24 cellular contexts compared by ENCODE assay signal in genomic region chr19:13530720-13531119, GRCh38. TPM values are rescaled to one million over a fixed set of nuclear protein-coding genes. Genes with fewer than 3 reads are reported as not detected.
A peak's percentile ranks its signal among the peaks of the same experiment; 100 is the strongest.
DNase-seq lines count a peak whose midpoint lies in the region; ATAC-seq, FAIRE-seq and TF ChIP-seq lines count a peak whose summit lies in the region.
"Had no signal": no experiment of that assay in that cellular context is flagged by ENCODE, and none has a peak within 500 bp of the region (broad histone marks: within the 10 kb centered on the region; RNA-seq: fewer than 3 reads in every experiment).

No MANE protein-coding gene starts in this region.

- H3K4me1 Mint-ChIP-seq in WTC11 = peaks cover 5% of the 10 kb centered on the region
- H3K4me1 Mint-ChIP-seq: T-cell had no signal

- ATAC-seq in WTC11 = peak; percentile 44; the same call in 1 of the 2 replicates
- no peak for ATAC-seq in GM19397 (IDR thresholded peaks at IDR 0.05; ENCODE audit: unreplicated experiment)
- ATAC-seq in HG03457 (IDR thresholded peaks at IDR 0.05; ENCODE audit: unreplicated experiment) = no peak
- ATAC-seq: CD8-positive, alpha-beta T cell; T-cell had no signal

- no peak overlapping the region for H3K4me2 ChIP-seq in keratinocyte (ENCODE audit: control insufficient read depth, extremely low read depth, insufficient read depth, low read depth, low read length)
- H3K4me2 ChIP-seq: KMS-11 had no signal

- DNase-seq in NCI-H2227 (lab: John Stamatoyannopoulos, UW; ENCODE audit: unreplicated experiment) (peak; percentile 6), NCI-H2227 treated with DMSO at 0.1 percent for 48 hours (lab: John Stamatoyannopoulos, UW) (no peak), NCI-H1105 treated with DMSO at 0.1 percent for 48 hours (lab: John Stamatoyannopoulos, UW) (peak; percentile 11), WTC11 (ENCODE audit: low spot score) (no peak), keratinocyte (ENCODE audit: low read depth, low spot score) (no peak), NCI-H2171 treated with DMSO at 0.1 percent for 48 hours (lab: John Stamatoyannopoulos, UW) (no peak)
- DNase-seq: AML-193; C1 segment of cervical spinal cord; CD8-positive, alpha-beta T cell; NCI-H1092 treated with DMSO at 0.1 percent for 48 hours; NCI-H748 treated with DMSO at 0.1 percent for 48 hours; OCI-M1; SJCRH30; T-cell had no signal

- H3K4me3 Mint-ChIP-seq in WTC11 = no peak overlapping the region
- H3K4me3 Mint-ChIP-seq: CD8-positive, alpha-beta T cell; T-cell had no signal

- no peaks in the 10 kb centered on the region for H3K79me2 ChIP-seq in keratinocyte (ENCODE audit: control insufficient read depth, insufficient read depth, low read length)

- H3K36me3 Mint-ChIP-seq in WTC11 = no peaks in the 10 kb centered on the region
- H3K36me3 Mint-ChIP-seq: CD8-positive, alpha-beta T cell; T-cell had no signal

- H3K9ac ChIP-seq in keratinocyte (ENCODE audit: control insufficient read depth, extremely low read depth, insufficient read depth, low read length) = no peak overlapping the region
- H3K9ac ChIP-seq: KMS-11 had no signal

- H3K9me3 Mint-ChIP-seq in WTC11 = peaks cover 8% of the 10 kb centered on the region; the same call in 1 of the 2 replicates
- H3K9me3 Mint-ChIP-seq: CD8-positive, alpha-beta T cell had no signal

- TF ChIP-seq CTCF in WTC11 (IDR thresholded peaks at IDR 0.05) (no peak), keratinocyte (optimal IDR thresholded peaks at IDR 0.05 in 1 of 3, IDR thresholded peaks at IDR 0.05 in 1 of 3, conservative IDR thresholded peaks at IDR 0.05 in 1 of 3; ENCODE audit: extremely low read depth in 1 of 3, insufficient read depth in 2 of 3, low read length in 3 of 3) (no peak)

- dilution Hi-C loops in keratinocyte (cut with MboI; ENCODE audit: extremely low pct_ligation_motif_present, low sequenced_read_pairs) = no loop called here

- H3K27ac Mint-ChIP-seq in WTC11 = no peak overlapping the region
- H3K27ac Mint-ChIP-seq: CD8-positive, alpha-beta T cell; T-cell had no signal

- H3K4me3 ChIP-seq in keratinocyte (ENCODE audit: control insufficient read depth in 2 of 3, extremely low read depth in 1 of 3, insufficient read depth in 2 of 3, low read depth in 1 of 3, low read length in 3 of 3) = no peak overlapping the region
- H3K4me3 ChIP-seq: SJCRH30 had no signal

- no peak overlapping the region for H3K27ac ChIP-seq in keratinocyte (ENCODE audit: control insufficient read depth, insufficient read depth, low read length)
- H3K27ac ChIP-seq: HL-60, KMS-11, SJCRH30 had no signal

- H3K9me1 ChIP-seq in keratinocyte (ENCODE audit: control insufficient read depth, extremely low read depth, insufficient read depth, low read length) = no peaks in the 10 kb centered on the region

- peak; percentile 17 for FAIRE-seq in keratinocyte (lab: Jason Lieb, UNC)
- FAIRE-seq: G401.6, GM12892, GM19239, H54, RCC 7860 had no signal

- no peaks in the 10 kb centered on the region for H3K27me3 ChIP-seq in keratinocyte (ENCODE audit: control insufficient read depth, extremely low read depth, insufficient read depth, low read length)
- H3K27me3 ChIP-seq: SJCRH30 had no signal

- H3K9me3 ChIP-seq in keratinocyte (ENCODE audit: control insufficient read depth, low read depth, low read length) = no peaks in the 10 kb centered on the region
- H3K9me3 ChIP-seq: SJCRH30 had no signal

- H4K20me1 ChIP-seq in keratinocyte (ENCODE audit: control insufficient read depth, extremely low read depth, insufficient read depth, low read length) = no peaks in the 10 kb centered on the region

- CTCF ChIA-PET in WTC11 (lab: Charles Lee) = interaction anchor here (0.5 to 1.4 kb wide), 4 partner anchors 49 to 335 kb away, joined by 3 to 4 read pairs (median 4); no protein-coding TSS in a partner anchor

- H2AFZ ChIP-seq in keratinocyte (ENCODE audit: control insufficient read depth, low read length) = no peak overlapping the region

- H3K4me1 ChIP-seq in keratinocyte (ENCODE audit: control insufficient read depth, extremely low read depth, insufficient read depth, low read length) = no peaks in the 10 kb centered on the region
- H3K4me1 ChIP-seq: SJCRH30 had no signal

- POLR2A ChIA-PET in WTC11 (lab: Charles Lee) = interaction anchor here (0.7 kb wide), 1 partner anchor 8 kb away, joined by 3 read pairs; no protein-coding TSS in a partner anchor

- no peaks in the 10 kb centered on the region for H3K36me3 ChIP-seq in keratinocyte (ENCODE audit: control insufficient read depth in 2 of 2, extremely low read depth in 1 of 2, insufficient read depth in 2 of 2, low read length in 2 of 2)
- H3K36me3 ChIP-seq: SJCRH30 had no signal

- peaks cover 8% of the 10 kb centered on the region; the same call in 1 of the 2 replicates for H3K27me3 Mint-ChIP-seq in WTC11 (ENCODE audit: low read depth)

TF ChIP-seq in WTC11, 78 proteins besides CTCF, POLR2A, EP300 and RAD21 (continues in another document):
- TF ChIP-seq HMGA2 (CRISPR knock-in tag; IDR thresholded peaks at IDR 0.05) (no peak), TEAD1 (CRISPR knock-in tag; IDR thresholded peaks at IDR 0.05) (no peak), MAX (CRISPR knock-in tag; IDR thresholded peaks at IDR 0.05) (no peak), CREB1 (CRISPR knock-in tag; IDR thresholded peaks at IDR 0.05) (no peak), NR2C2 (CRISPR knock-in tag; IDR thresholded peaks at IDR 0.05) (no peak), AR (CRISPR knock-in tag; IDR thresholded peaks at IDR 0.05) (no peak), KAT7 (CRISPR knock-in tag; IDR thresholded peaks at IDR 0.05; ENCODE audit: borderline replicate concordance) (no peak), SMAD4 (CRISPR knock-in tag; IDR thresholded peaks at IDR 0.05) (no peak)
- TF ChIP-seq, protein P1, sequence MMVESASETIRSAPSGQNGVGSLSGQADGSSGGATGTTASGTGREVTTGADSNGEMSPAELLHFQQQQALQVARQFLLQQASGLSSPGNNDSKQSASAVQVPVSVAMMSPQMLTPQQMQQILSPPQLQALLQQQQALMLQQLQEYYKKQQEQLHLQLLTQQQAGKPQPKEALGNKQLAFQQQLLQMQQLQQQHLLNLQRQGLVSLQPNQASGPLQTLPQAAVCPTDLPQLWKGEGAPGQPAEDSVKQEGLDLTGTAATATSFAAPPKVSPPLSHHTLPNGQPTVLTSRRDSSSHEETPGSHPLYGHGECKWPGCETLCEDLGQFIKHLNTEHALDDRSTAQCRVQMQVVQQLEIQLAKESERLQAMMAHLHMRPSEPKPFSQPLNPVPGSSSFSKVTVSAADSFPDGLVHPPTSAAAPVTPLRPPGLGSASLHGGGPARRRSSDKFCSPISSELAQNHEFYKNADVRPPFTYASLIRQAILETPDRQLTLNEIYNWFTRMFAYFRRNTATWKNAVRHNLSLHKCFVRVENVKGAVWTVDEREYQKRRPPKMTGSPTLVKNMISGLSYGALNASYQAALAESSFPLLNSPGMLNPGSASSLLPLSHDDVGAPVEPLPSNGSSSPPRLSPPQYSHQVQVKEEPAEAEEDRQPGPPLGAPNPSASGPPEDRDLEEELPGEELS (CRISPR knock-in tag; IDR thresholded peaks at IDR 0.05) = no peak

RNA-seq across cellular contexts. Expression of gene CACNA1A, which starts 24.4 kb away (rescaled TPM):
- total RNA-seq in WTC11 (2021) = 28.9 to 35.5 TPM (median 34.9 TPM) in 3 replicates
- not detected in 3 replicates for polyA plus RNA-seq in keratinocyte
- not detected for polyA plus RNA-seq in keratinocyte (2011; ENCODE audit: low read depth)
- not detected in 2 replicates for polyA plus RNA-seq in keratinocyte (2011; cell fraction: cytosol; rRNA removed)
- not detected in 2 replicates for polyA plus RNA-seq in keratinocyte (2011; cell fraction: nucleus; rRNA removed)
- polyA plus RNA-seq in keratinocyte (2012; ENCODE audit: low replicate concordance) = 0.10 TPM in 1 of 2 replicates, not detected in the other
- not detected in 3 replicates for polyA minus RNA-seq in keratinocyte
- polyA minus RNA-seq in keratinocyte (2011; cell fraction: cytosol; rRNA and poly(A)+ RNA removed) = not detected
- 0.31 TPM in 1 of 2 replicates, not detected in the other for polyA minus RNA-seq in keratinocyte (2011; cell fraction: nucleus; rRNA and poly(A)+ RNA removed)
- total RNA-seq: NCI-H460 had no signal

Comparison
In these comparisons a context has a peak if more than half of its experiments do, and no peak if none do; other contexts are left out.
1. DNase-seq: peak in NCI-H2227 (single experiment) and NCI-H1105 treated with DMSO at 0.1 percent for 48 hours (single experiment); none in NCI-H2227 treated with DMSO at 0.1 percent for 48 hours (single experiment), WTC11 (single experiment), keratinocyte (single experiment) and NCI-H2171 treated with DMSO at 0.1 percent for 48 hours (single experiment).